8 cellular contexts compared by ENCODE assay signal in the genomic region with DNA sequence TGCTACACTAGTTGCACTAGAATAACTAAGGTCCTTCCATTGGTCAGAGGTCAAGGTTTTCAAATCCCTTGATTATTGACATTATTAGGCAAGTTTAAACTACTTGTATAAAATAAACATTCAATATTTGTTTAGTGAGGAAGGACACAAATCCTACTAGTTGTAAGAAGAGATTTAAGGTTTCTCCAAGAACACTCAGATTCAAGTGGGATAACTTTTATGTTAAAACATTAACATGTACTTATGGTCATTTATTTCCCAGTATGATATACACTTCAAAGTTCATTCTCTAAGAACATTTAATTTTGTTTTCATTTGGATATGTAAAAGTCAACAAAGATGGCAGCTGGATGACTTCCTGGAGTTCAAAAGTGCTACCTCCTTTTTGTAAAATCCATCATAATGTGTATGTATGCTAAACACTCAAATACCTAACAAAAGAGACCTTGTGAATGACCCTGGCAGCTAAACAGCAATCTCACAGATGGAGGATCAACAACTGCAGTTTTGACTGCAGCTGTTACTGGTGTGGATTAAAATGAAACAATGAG. TPM values are rescaled to one million over a fixed set of nuclear protein-coding genes. Genes with fewer than 3 reads are reported as not detected.
DNase-seq lines count a peak whose midpoint lies in the region; ATAC-seq and TF ChIP-seq lines count a peak whose summit lies in the region.

No MANE protein-coding gene starts in this region.

- BruUV-seq in Panc1 (replicated peaks; lab: Mats Ljungman, UMichigan), result TSS peak; percentile 58

- H3K18ac ChIP-seq in H9 (ENCODE audit: insufficient read length, low read depth, low read length), result no peak overlapping the region

- H3K4me2 ChIP-seq in H9 (ENCODE audit: insufficient read depth, insufficient read length, low read length), result peak overlapping the region; percentile 99

- in situ Hi-C loops in Panc1 (cut with HindIII; ENCODE audit: low pct_unique_long_range_greater_than_20kb, low sequenced_read_pairs), result no loop called here
- in situ Hi-C loops in ACHN (cut with HindIII; ENCODE audit: low pct_ligation_motif_present, low pct_unique_long_range_greater_than_20kb, low sequenced_read_pairs), result no loop called here

- H3K4me1 ChIP-seq in H9 (ENCODE audit: insufficient read depth, low read length) (no peaks in the 10 kb centered on the region), Panc1 (ENCODE audit: control insufficient read depth, insufficient read depth, low read length) (peaks cover 12% of the 10 kb centered on the region), skeletal muscle tissue (ENCODE audit: control insufficient read depth in 3 of 3, insufficient read depth in 3 of 3, low read length in 3 of 3) (peaks cover 5 to 25% (median 24%) of the 10 kb centered on the region in 3 donors)

- H3K23ac ChIP-seq in H9 (ENCODE audit: insufficient read length, low read depth, low read length), result no peak overlapping the region

- peak overlapping the region; percentile 78 for H3K9ac ChIP-seq in H9 (ENCODE audit: extremely low read depth, insufficient read length, low read length)
- H3K9ac ChIP-seq in skeletal muscle tissue (ENCODE audit: low read depth in 1 of 3, low read length in 3 of 3), result peak overlapping the region; percentile 96 to 99 (median 97)

- H3K9me3 Mint-ChIP-seq in H9, result no peaks in the 10 kb centered on the region; a peak in 1 of 5 replicates

- no peak for DNase-seq in H9
- DNase-seq in Panc1 (ENCODE audit: low read depth, low spot score), result no peak
- no peak for DNase-seq in fibroblast of the aortic adventitia (ENCODE audit: low read depth)
- no peak for DNase-seq in ACHN
- DNase-seq in stimulated activated CD4-positive, alpha-beta T cell treated with anti-CD3 and anti-CD28 coated beads, Interleukin-1b, Interleukin-23, amount 100 ng/mL, for 48 hours, result no peak
- no peak for DNase-seq in SHP77 treated with DMSO at 0.1 percent for 48 hours (lab: John Stamatoyannopoulos, UW)
- no peak for DNase-seq in hippocampal formation (lab: John Stamatoyannopoulos, UW)

- no peak overlapping the region for H4K5ac ChIP-seq in H9 (ENCODE audit: insufficient read length, low read depth, low read length)

- peaks cover 5% of the 10 kb centered on the region for H3K23me2 ChIP-seq in H9 (ENCODE audit: insufficient read length, low read depth, low read length, poor library complexity, severe bottlenecking)

- peak overlapping the region; percentile 79 to 99 for H3K4me3 ChIP-seq in Panc1 (ENCODE audit: low read depth in 2 of 2, low read length in 2 of 2)
- H3K4me3 ChIP-seq in fibroblast of the aortic adventitia (ENCODE audit: low read depth, low read length), result peak overlapping the region; percentile 87
- peak overlapping the region; percentile 94 to 95 (median 94) for H3K4me3 ChIP-seq in skeletal muscle tissue (ENCODE audit: low read length in 3 of 3)

- H3K27me3 ChIP-seq in H9 (ENCODE audit: insufficient read depth, low read length) (no peaks in the 10 kb centered on the region), Panc1 (ENCODE audit: control insufficient read depth, insufficient read depth, low read length) (no peaks in the 10 kb centered on the region), skeletal muscle tissue (ENCODE audit: control insufficient read depth in 3 of 3, insufficient read depth in 3 of 3, low read length in 3 of 3) (no peaks in the 10 kb centered on the region)

- H3T11ph ChIP-seq in H9 (ENCODE audit: low read length), result no peak overlapping the region

- H2BK120ac ChIP-seq in H9 (ENCODE audit: low read depth, low read length, poor library complexity, severe bottlenecking), result no peak overlapping the region

- H3K79me1 ChIP-seq in H9 (ENCODE audit: insufficient read depth, low read depth, low read length, poor library complexity, severe bottlenecking), result no peaks in the 10 kb centered on the region

- peaks cover 14 to 20% of the 10 kb centered on the region in 2 experiments for H3K4me1 Mint-ChIP-seq in H9

- H4K8ac ChIP-seq in H9 (replicated peaks; ENCODE audit: insufficient read length, low read depth, low read length), result no peak overlapping the region

- H3K27me3 Mint-ChIP-seq in H9 (ENCODE audit: low read depth), result no peaks in the 10 kb centered on the region

- CTCF ChIA-PET in Panc1 (lab: Charles Lee), result no interaction called here

- peak overlapping the region; percentile 97 for H3K4me3 Mint-ChIP-seq in H9

- no peak overlapping the region for H3K14ac ChIP-seq in H9 (ENCODE audit: insufficient read depth, low read length)

- no peak overlapping the region for H3K56ac ChIP-seq in H9 (ENCODE audit: insufficient read length, low read depth, low read length)

- no peak overlapping the region for H2BK5ac ChIP-seq in H9 (ENCODE audit: insufficient read length, low read length)

- H4K20me1 ChIP-seq in H9 (ENCODE audit: control insufficient read depth, insufficient read depth, insufficient read length), result no peaks in the 10 kb centered on the region

- H2BK12ac ChIP-seq in H9 (ENCODE audit: insufficient read length, low read depth, low read length), result no peak overlapping the region

- TF ChIP-seq CTCF in H9 (conservative IDR thresholded peaks at IDR 0.05) (no peak), Panc1 (IDR thresholded peaks at IDR 0.05) (no peak), fibroblast of the aortic adventitia (IDR thresholded peaks at IDR 0.05; ENCODE audit: insufficient read depth, low read length) (no peak)

- H3K79me2 ChIP-seq in H9 (ENCODE audit: insufficient read depth, low read length), result peaks cover 4% of the 10 kb centered on the region; the same call in 1 of the 2 replicates

- H3K9me3 ChIP-seq in H9 (ENCODE audit: control insufficient read depth, low read depth, low read length) (no peaks in the 10 kb centered on the region), Panc1 (ENCODE audit: control insufficient read depth, insufficient read depth, low read depth, low read length) (no peaks in the 10 kb centered on the region), skeletal muscle tissue (ENCODE audit: control insufficient read depth in 3 of 3, low read length in 3 of 3) (no peaks in the 10 kb centered on the region)

- no peak overlapping the region for H3K27ac ChIP-seq in H9 (ENCODE audit: insufficient read length, low read depth, low read length)
- peak overlapping the region; percentile 95 for H3K27ac ChIP-seq in Panc1 (ENCODE audit: low read length)
- H3K27ac ChIP-seq in skeletal muscle tissue (ENCODE audit: low read depth, low read length), result peak overlapping the region; percentile 98

- ATAC-seq in Panc1, result no peak

- peak overlapping the region; percentile 56 to 99 (median 99); a peak in 5 of 7 replicates for H3K27ac Mint-ChIP-seq in H9

- no peak overlapping the region for H2BK20ac ChIP-seq in H9 (ENCODE audit: low read depth, low read length, poor library complexity, severe bottlenecking)

- no peak overlapping the region for H3K4ac ChIP-seq in H9 (ENCODE audit: low read depth, low read length)

- H2AK5ac ChIP-seq in H9 (ENCODE audit: insufficient read length, low read length), result no peak overlapping the region

- H3K36me3 Mint-ChIP-seq in H9 (ENCODE audit: insufficient read depth in 1 of 3, low read depth in 3 of 3), result peaks cover 0 to 10% (median 5%) of the 10 kb centered on the region in 3 experiments; a peak in 5 of 7 replicates

- intact Hi-C loops in Panc1 (cut with micrococcal nuclease; ENCODE audit: unreplicated experiment), result loop anchor here (10.0 kb wide), 1 partner anchor 380 kb away; a partner anchor contains a TSS

- peaks cover 4% of the 10 kb centered on the region; the same call in 1 of the 2 replicates for H3K36me3 ChIP-seq in Panc1 (ENCODE audit: control insufficient read depth, insufficient read depth, low read length)
- H3K36me3 ChIP-seq in skeletal muscle tissue (ENCODE audit: control insufficient read depth in 3 of 3, insufficient read depth in 3 of 3, low read length in 3 of 3), result peaks cover 0 to 6% (median 0%) of the 10 kb centered on the region in 3 donors

- H2AFZ ChIP-seq in H9 (ENCODE audit: low read length), result no peak overlapping the region

- POLR2A ChIA-PET in Panc1 (lab: Charles Lee), result interaction anchor here (0.6 kb wide), 1 partner anchor 358 kb away, joined by 5 read pairs; no protein-coding TSS in a partner anchor

- H4K91ac ChIP-seq in H9 (ENCODE audit: insufficient read length, low read depth, low read length), result no peak overlapping the region

- H2BK15ac ChIP-seq in H9 (ENCODE audit: low read depth, low read length), result no peak overlapping the region

RNA-seq across cellular contexts. Expression of a gene that starts 1.6 kb away (rescaled TPM):
- 35.9 and 43.3 TPM in 2 replicates for total RNA-seq in H9 (2021)
- total RNA-seq in Panc1 (2021; ENCODE audit: unreplicated experiment), result 41.9 TPM
- 30.8 TPM for polyA plus RNA-seq in Panc1 (2012; ENCODE audit: insufficient read length)
- 78.0 and 168 TPM in 2 replicates for total RNA-seq in fibroblast of the aortic adventitia (ENCODE audit: low replicate concordance)
- total RNA-seq in skeletal muscle tissue, result 58.5 TPM
